24 cellular contexts compared by ENCODE assay signal in the genomic region with DNA sequence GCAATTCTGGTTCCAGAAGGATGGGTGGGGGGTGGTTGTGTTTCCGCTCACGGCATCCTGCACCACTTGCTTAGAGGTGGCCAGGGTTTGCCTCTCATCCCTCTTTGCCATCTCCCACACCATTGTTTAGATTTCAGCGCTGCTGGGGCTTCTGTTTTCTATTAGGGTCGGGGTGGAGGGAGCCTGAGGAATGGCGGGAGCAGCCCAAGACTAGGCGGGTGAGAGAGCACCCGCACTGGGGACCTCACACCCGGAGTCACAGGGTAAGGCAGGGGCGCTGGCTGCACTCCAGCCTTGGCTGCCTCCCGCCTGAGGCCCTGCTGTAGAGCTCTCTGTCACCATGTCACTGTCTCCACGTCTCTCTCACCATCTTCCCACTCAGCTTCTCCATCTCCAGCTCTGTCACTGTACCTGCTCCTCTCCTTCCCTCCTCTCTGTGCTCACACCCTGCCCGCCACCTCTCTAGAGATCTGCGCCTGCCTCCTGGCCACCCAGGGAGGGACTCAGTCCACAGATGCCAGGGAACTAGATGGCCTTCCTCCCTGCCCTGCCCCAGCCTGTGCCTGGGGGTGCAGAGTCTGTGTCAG. TPM values are rescaled to one million over a fixed set of nuclear protein-coding genes. Genes with fewer than 3 reads are reported as not detected.
A peak's percentile ranks its signal among the peaks of the same experiment; 100 is the strongest.
DNase-seq lines count a peak whose midpoint lies in the region; ATAC-seq and TF ChIP-seq lines count a peak whose summit lies in the region.
"Had no signal": no experiment of that assay in that cellular context is flagged by ENCODE, and none has a peak within 500 bp of the region (broad histone marks: within the 10 kb centered on the region; RNA-seq: fewer than 3 reads in every experiment).

No MANE protein-coding gene starts in this region.

- H3K4ac ChIP-seq in trophoblast cell (ENCODE audit: low read depth, low read length) = no peak overlapping the region

- TF ChIP-seq CTCF in hepatocyte (IDR thresholded peaks at IDR 0.05; ENCODE audit: poor library complexity) = no peak

- H3K9me3 ChIP-seq in hepatocyte (ENCODE audit: low read depth) (no peaks in the 10 kb centered on the region), trophoblast cell (ENCODE audit: insufficient read depth, low read depth, low read length) (no peaks in the 10 kb centered on the region)

- ATAC-seq in SK-N-SH treated with all-trans-retinoic acid at 6 μM for 48 hours (no peak; the same call in 2 of the 3 replicates), GM19452 (IDR thresholded peaks at IDR 0.05; ENCODE audit: unreplicated experiment) (no peak)
- ATAC-seq: CD8-positive, alpha-beta T cell; K562; Right ventricle myocardium inferior had no signal

- peak overlapping the region; percentile 48 for H3K9ac ChIP-seq in trophoblast cell (ENCODE audit: low read length)

- H3K4me3 ChIP-seq in hepatocyte (no peak overlapping the region), trophoblast cell (ENCODE audit: low read depth, low read length) (no peak overlapping the region)
- H3K4me3 ChIP-seq: K562 had no signal

- WGBS in hepatocyte (ENCODE audit: low lambda C conversion rate, missing lambda C conversion rate) = 40% methylated on average over 13 of the region's 13 CpGs
- WGBS in trophoblast cell (ENCODE audit: extremely low coverage, insufficient coverage, insufficient read length) = no CpG with 5 or more reads among the region's 13 CpGs

- H3K79me1 ChIP-seq in trophoblast cell (ENCODE audit: low read length) = no peaks in the 10 kb centered on the region

- H2BK120ac ChIP-seq in trophoblast cell (ENCODE audit: insufficient read depth, low read length, poor library complexity) = no peak overlapping the region

- no peak overlapping the region for H4K91ac ChIP-seq in trophoblast cell (ENCODE audit: low read depth, low read length)

- no peaks in the 10 kb centered on the region for H3K27me3 ChIP-seq in hepatocyte
- H3K27me3 ChIP-seq in trophoblast cell (ENCODE audit: insufficient read depth, low read length) = no peaks in the 10 kb centered on the region

- H3K9me2 ChIP-seq in hepatocyte (replicated peaks; ENCODE audit: insufficient read depth) = no peaks in the 10 kb centered on the region

- H4K12ac ChIP-seq in trophoblast cell (ENCODE audit: low read depth, low read length) = no peak overlapping the region

- H3K4me2 ChIP-seq in hepatocyte = no peak overlapping the region
- H3K4me2 ChIP-seq in trophoblast cell (ENCODE audit: low read length) = no peak overlapping the region

- no peaks in the 10 kb centered on the region for H3K79me2 ChIP-seq in hepatocyte
- H3K79me2 ChIP-seq in trophoblast cell (ENCODE audit: control insufficient read depth, insufficient read depth, low read length, poor library complexity) = no peaks in the 10 kb centered on the region

- peaks cover 29% of the 10 kb centered on the region for H3K4me1 ChIP-seq in hepatocyte (ENCODE audit: insufficient read depth)
- no peaks in the 10 kb centered on the region for H3K4me1 ChIP-seq in trophoblast cell (ENCODE audit: control insufficient read depth in 1 of 2, insufficient read depth in 2 of 2, low read length in 2 of 2)

- H2AFZ ChIP-seq in hepatocyte = no peak overlapping the region
- no peak overlapping the region for H2AFZ ChIP-seq in trophoblast cell (ENCODE audit: insufficient read depth, low read length, poor library complexity)

- H2AK5ac ChIP-seq in trophoblast cell (ENCODE audit: low read length) = no peak overlapping the region

- H2BK12ac ChIP-seq in trophoblast cell (ENCODE audit: low read length) = no peak overlapping the region

- H4K20me1 ChIP-seq in hepatocyte (ENCODE audit: insufficient read depth, poor library complexity, severe bottlenecking) = no peaks in the 10 kb centered on the region

- H3K18ac ChIP-seq in trophoblast cell (ENCODE audit: low read length) = no peak overlapping the region

- H4K8ac ChIP-seq in trophoblast cell (ENCODE audit: low read depth, low read length) = no peak overlapping the region

- H3K36me3 ChIP-seq in hepatocyte (replicated peaks; ENCODE audit: insufficient read depth, low read depth) (no peaks in the 10 kb centered on the region), trophoblast cell (ENCODE audit: control insufficient read depth in 1 of 2, insufficient read depth in 2 of 2, low read length in 2 of 2) (no peaks in the 10 kb centered on the region)

- H2BK5ac ChIP-seq in trophoblast cell (ENCODE audit: low read depth, low read length, poor library complexity) = no peak overlapping the region

- no peak overlapping the region for H3K23ac ChIP-seq in trophoblast cell (ENCODE audit: low read length)

- H3K27ac ChIP-seq in hepatocyte (peak overlapping the region; percentile 31), trophoblast cell (ENCODE audit: low read depth, low read length) (no peak overlapping the region)

- no peak overlapping the region for H3K14ac ChIP-seq in trophoblast cell (ENCODE audit: low read length)

- DNase-seq in NCI-H1092 treated with DMSO at 0.1 percent for 48 hours (lab: John Stamatoyannopoulos, UW) = peak; percentile 12
- no peak for DNase-seq in NCI-H1092 (lab: John Stamatoyannopoulos, UW)
- DNase-seq in hepatocyte (ENCODE audit: low spot score) = no peak
- no peak for DNase-seq in trophoblast cell
- no peak for DNase-seq in DMS53 (lab: John Stamatoyannopoulos, UW)
- DNase-seq: 8988T; C1 segment of cervical spinal cord; CD8-positive, alpha-beta T cell; GDM1; H7; MM.1S; NCI-H1048; NCI-H146; NCI-H2029 treated with DMSO at 0.1 percent for 48 hours; NCI-H2171 treated with DMSO at 0.1 percent for 48 hours; NCI-H446 treated with DMSO at 0.1 percent for 48 hours; NCI-H526 treated with DMSO at 0.1 percent for 48 hours; OCI-M1; SW 1271 had no signal

TF ChIP-seq in SK-N-SH treated with all-trans-retinoic acid at 6 μM for 48 hours, 23 proteins besides CTCF, POLR2A, EP300 and RAD21:
- TF ChIP-seq ZFP30 (CRISPR knock-in tag; IDR thresholded peaks at IDR 0.05) (no peak), TCF4 (CRISPR knock-in tag; IDR thresholded peaks at IDR 0.05; ENCODE audit: borderline replicate concordance) (peak; percentile 25; the same call in 1 of the 2 replicates)

RNA-seq across cellular contexts. Expression of a gene that starts 32.8 kb away (rescaled TPM):
- 12.6 and 18.1 TPM in 2 replicates for total RNA-seq in hepatocyte
- polyA plus RNA-seq in hepatocyte = 16.9 and 19.2 TPM in 2 replicates
- 0.04 and 0.07 TPM in 2 replicates for polyA plus RNA-seq in trophoblast cell (2013)
- total RNA-seq: CD8-positive, alpha-beta T cell; SK-MEL-5 had no signal

RNA-seq across cellular contexts. Expression of a gene that starts 41.4 kb away (rescaled TPM):
- 2.9 and 4.8 TPM in 2 replicates for total RNA-seq in hepatocyte
- 3.5 and 4.8 TPM in 2 replicates for polyA plus RNA-seq in hepatocyte
- 0.04 TPM in 2 replicates for polyA plus RNA-seq in trophoblast cell (2013)
- total RNA-seq: K562, SK-MEL-5 had no signal

RNA-seq across cellular contexts. Expression of a gene that starts 54.9 kb away (rescaled TPM):
- total RNA-seq in hepatocyte = 91.0 and 97.5 TPM in 2 replicates
- polyA plus RNA-seq in hepatocyte = 108 and 114 TPM in 2 replicates
- polyA plus RNA-seq in trophoblast cell (2013) = 13.4 and 15.5 TPM in 2 replicates
